Comparison of ENCODE assay signal across 17 cellular contexts in genomic region chr10:123442901-123443300, GRCh38.
DNase-seq lines count a peak whose midpoint lies in the region; ATAC-seq and TF ChIP-seq lines count a peak whose summit lies in the region.
"Had no signal": no experiment of that assay in that cellular context is flagged by ENCODE, and none has a peak within 500 bp of the region (broad histone marks: within the 10 kb centered on the region; RNA-seq: fewer than 3 reads in every experiment).

No MANE protein-coding gene starts in this region.

- 90 to 93% methylated on average over 4 of the region's 4 CpGs for WGBS in thyroid gland, 2 donors

- intact Hi-C loops in thyroid gland (cut with DNase I): no loop called here

- ATAC-seq in GM19324 (IDR thresholded peaks at IDR 0.05; ENCODE audit: low FRiP score, unreplicated experiment) (peak; percentile 93), GM21825 (IDR thresholded peaks at IDR 0.05; ENCODE audit: unreplicated experiment) (peak; percentile 93), HG03135 (IDR thresholded peaks at IDR 0.05; ENCODE audit: unreplicated experiment) (peak; percentile 89)
- ATAC-seq: A549 had no signal

- H3K4me3 ChIP-seq in GM12865 (ENCODE audit: low read depth, low read length) (no peak overlapping the region), thyroid gland (replicated peaks in 1 of 3) (no peak overlapping the region)
- H3K4me3 ChIP-seq: A549, SK-N-MC, thoracic aorta had no signal

- H3K36me3 ChIP-seq in thyroid gland: no peaks in the 10 kb centered on the region
- H3K36me3 ChIP-seq: thoracic aorta had no signal

- no peak for TF ChIP-seq POLR2A in thyroid gland (IDR thresholded peaks at IDR 0.05)

- H3K4me1 ChIP-seq in thyroid gland: no peaks in the 10 kb centered on the region
- H3K4me1 ChIP-seq: A549 had no signal

- DNase-seq in GM12865 (ENCODE audit: low read depth) (peak; percentile 91), thyroid gland (no peak), AG08395 (ENCODE audit: low spot score) (no peak), NCI-H526 treated with DMSO at 0.1 percent for 48 hours (lab: John Stamatoyannopoulos, UW) (no peak)
- DNase-seq in stimulated activated naive CD4-positive, alpha-beta T cell (lab: John Stamatoyannopoulos, UW): no peak
- DNase-seq: activated T-cell treated with anti-CD3 and anti-CD28 coated beads, Interleukin-2, amount 50 U/mL, for 48 hours; aorta; foreskin melanocyte; kidney; NCI-H1092; NCI-H748 treated with DMSO at 0.1 percent for 48 hours had no signal

- H3K9me3 ChIP-seq in thyroid gland: no peaks in the 10 kb centered on the region
- H3K9me3 ChIP-seq: A549, thoracic aorta had no signal

- TF ChIP-seq CTCF in GM12865 (IDR thresholded peaks at IDR 0.05; ENCODE audit: insufficient read depth, low read depth, low read length, missing control alignments): no peak
- no peak for TF ChIP-seq CTCF in thyroid gland (IDR thresholded peaks at IDR 0.05)

- no peak overlapping the region for H3K27ac ChIP-seq in thyroid gland
- H3K27ac ChIP-seq: A549, SK-N-MC, thoracic aorta had no signal

- H3K27me3 ChIP-seq in thyroid gland: no peaks in the 10 kb centered on the region
